9 cellular contexts compared by ENCODE assay signal in the genomic region with DNA sequence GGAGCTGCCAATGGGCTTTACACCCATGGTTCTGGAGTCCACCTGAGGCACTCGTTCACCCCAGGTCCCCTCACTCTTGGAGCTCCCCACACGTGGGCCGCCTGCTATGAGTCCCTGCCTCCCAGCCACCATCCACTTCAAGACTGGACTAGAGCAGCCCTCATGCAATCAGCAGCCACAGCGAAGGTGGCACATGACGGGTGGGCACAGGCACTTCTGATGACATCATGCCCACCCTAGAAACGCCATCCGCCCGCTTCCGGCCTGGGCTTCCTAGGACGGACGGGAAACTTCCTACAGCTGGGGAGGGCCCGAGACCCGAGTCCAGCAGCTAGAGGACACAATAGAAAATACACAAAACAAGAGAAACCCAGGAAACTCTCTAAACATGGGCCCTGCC.
"Had no signal": no experiment of that assay in that cellular context is flagged by ENCODE, and none has a peak within 500 bp of the region (broad histone marks: within the 10 kb centered on the region; RNA-seq: fewer than 3 reads in every experiment).

No MANE protein-coding gene starts in this region.

- ATAC-seq: HCT116 had no signal

- H3K9ac ChIP-seq: GM23248, KMS-11 had no signal

- DNase-seq: GM23248, GOT3, H7, HFFc6, KBM-7 had no signal

- H3K4me2 ChIP-seq: KMS-11 had no signal

- H2AFZ ChIP-seq: GM23248 had no signal

- FAIRE-seq: HTR-8/SVneo had no signal

- H3K36me3 ChIP-seq: HAP-1 had no signal

- H3K9me3 ChIP-seq: HAP-1 had no signal

- H3K4me3 ChIP-seq: GM23248, HAP-1 had no signal

- H3K27ac ChIP-seq: GM23248, KMS-11 had no signal
